ENCODE assay signal across 19 cellular contexts in the genomic region with DNA sequence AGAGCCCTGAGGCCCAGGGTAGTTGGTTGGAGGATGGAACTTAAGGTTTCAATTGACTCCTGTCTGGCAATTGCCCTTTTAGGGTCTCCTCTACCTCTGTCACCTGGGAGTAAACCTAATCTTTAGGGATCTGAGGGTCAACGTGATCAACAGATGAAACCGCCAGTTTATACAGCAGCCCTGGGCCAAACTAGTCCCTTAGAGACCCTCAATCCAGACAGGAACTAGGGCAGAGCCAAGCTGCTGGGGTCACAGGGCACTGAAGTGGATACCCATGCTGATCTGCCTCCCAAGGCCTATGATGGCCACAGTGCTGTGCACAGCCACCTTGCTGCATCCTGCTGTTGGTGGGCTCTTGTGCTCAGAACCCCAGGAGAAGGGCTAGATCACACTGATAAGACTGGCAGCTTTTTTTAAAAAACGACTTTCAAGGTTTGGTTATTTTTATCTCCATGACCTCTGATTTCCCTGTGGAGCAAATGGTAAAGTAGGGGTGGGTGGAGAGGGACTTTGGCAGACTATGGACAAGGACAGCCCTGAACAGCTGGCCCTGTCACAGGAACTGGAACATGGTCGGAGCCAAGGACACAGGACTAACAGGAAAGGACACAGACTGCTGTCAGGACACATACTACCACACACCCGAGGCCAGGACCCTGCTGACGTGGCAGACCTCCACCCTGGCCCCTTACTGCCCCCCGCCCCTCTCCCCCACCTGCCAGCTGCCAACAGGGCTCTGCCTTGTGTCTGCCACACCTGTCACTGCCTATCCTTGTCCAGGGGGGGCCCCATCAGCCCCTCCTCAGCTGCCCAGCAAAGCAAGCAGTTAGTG. TPM values are rescaled to one million over a fixed set of nuclear protein-coding genes. Genes with fewer than 3 reads are reported as not detected.
DNase-seq lines count a peak whose midpoint lies in the region; ATAC-seq and TF ChIP-seq lines count a peak whose summit lies in the region.
"Had no signal": no experiment of that assay in that cellular context is flagged by ENCODE, and none has a peak within 500 bp of the region (broad histone marks: within the 10 kb centered on the region; RNA-seq: fewer than 3 reads in every experiment).

No MANE protein-coding gene starts in this region.

- intact Hi-C loops in esophagus muscularis mucosa (cut with DNase I) = no loop called here

- no peaks in the 10 kb centered on the region for H3K36me3 ChIP-seq in esophagus muscularis mucosa
- H3K36me3 ChIP-seq in upper lobe of left lung = no peaks in the 10 kb centered on the region
- H3K36me3 ChIP-seq: colonic mucosa had no signal

- H3K9me3 Mint-ChIP-seq in activated naive CD4-positive, alpha-beta T cell treated with anti-CD3 and anti-CD28 coated beads, Interleukin-2, amount 50 U/mL, for 24 hours = no peaks in the 10 kb centered on the region
- no peaks in the 10 kb centered on the region for H3K9me3 Mint-ChIP-seq in effector memory CD8-positive, alpha-beta T cell
- H3K9me3 Mint-ChIP-seq: activated B cell treated with CpG ODN at 0.5 μM for 24 hours had no signal

- TF ChIP-seq POLR2A in esophagus muscularis mucosa (IDR thresholded peaks at IDR 0.05; ENCODE audit: low read depth) (no peak), upper lobe of left lung (IDR thresholded peaks at IDR 0.05) (no peak)

- H3K4me3 ChIP-seq in esophagus muscularis mucosa (no peak overlapping the region), upper lobe of left lung (no peak overlapping the region)
- H3K4me3 ChIP-seq: colonic mucosa, SK-N-MC had no signal

- no peak for TF ChIP-seq CTCF in esophagus muscularis mucosa (IDR thresholded peaks at IDR 0.05)
- TF ChIP-seq CTCF in upper lobe of left lung (IDR thresholded peaks at IDR 0.05) = no peak

- no peak for DNase-seq in activated naive CD4-positive, alpha-beta T cell treated with anti-CD3 and anti-CD28 coated beads, Interleukin-2, amount 50 U/mL, for 16 hours
- DNase-seq in esophagus muscularis mucosa (ENCODE audit: extremely low spot score) (no peak), myocyte (ENCODE audit: low read depth) (peak; percentile 96), upper lobe of left lung (no peak), C1 segment of cervical spinal cord (lab: John Stamatoyannopoulos, UW) (no peak)
- no peak for DNase-seq in effector memory CD8-positive, alpha-beta T cell
- DNase-seq: activated B cell treated with CpG ODN at 0.5 μM for 24 hours, amniotic stem cell, colonic mucosa, DMS53, GOT3, hippocampal formation, left colon, NCI-H1048, NCI-H2171 had no signal

- H3K4me3 Mint-ChIP-seq in activated naive CD4-positive, alpha-beta T cell treated with anti-CD3 and anti-CD28 coated beads, Interleukin-2, amount 50 U/mL, for 24 hours = no peak overlapping the region
- no peak overlapping the region for H3K4me3 Mint-ChIP-seq in effector memory CD8-positive, alpha-beta T cell
- H3K4me3 Mint-ChIP-seq: activated B cell treated with CpG ODN at 0.5 μM for 24 hours had no signal

- peaks cover 15 to 27% (median 22%) of the 10 kb centered on the region in 4 donors for H3K4me1 ChIP-seq in esophagus muscularis mucosa
- peaks cover 3 to 16% (median 11%) of the 10 kb centered on the region in 4 donors for H3K4me1 ChIP-seq in upper lobe of left lung
- H3K4me1 ChIP-seq: colonic mucosa had no signal

- TF ChIP-seq EP300 in esophagus muscularis mucosa (IDR thresholded peaks at IDR 0.05) (no peak), upper lobe of left lung (IDR thresholded peaks at IDR 0.05) (no peak)

- 56% methylated on average over 3 of the region's 7 CpGs for WGBS in esophagus muscularis mucosa
- 53 to 64% methylated on average over 4 to 5 of the region's 7 CpGs for WGBS in upper lobe of left lung, 2 donors

- H3K27ac ChIP-seq in esophagus muscularis mucosa (replicated peaks in 1 of 4) = peak overlapping the region in 3 of 4 donors; percentile 42 to 70 (median 42)
- peak overlapping the region; percentile 51 to 77 (median 72) for H3K27ac ChIP-seq in upper lobe of left lung
- H3K27ac ChIP-seq: colonic mucosa, SK-N-MC had no signal

- H3K36me3 Mint-ChIP-seq in activated naive CD4-positive, alpha-beta T cell treated with anti-CD3 and anti-CD28 coated beads, Interleukin-2, amount 50 U/mL, for 24 hours = no peaks in the 10 kb centered on the region
- H3K36me3 Mint-ChIP-seq in effector memory CD8-positive, alpha-beta T cell (ENCODE audit: insufficient read depth) = peaks cover 5% of the 10 kb centered on the region

- H3K4me1 Mint-ChIP-seq in activated naive CD4-positive, alpha-beta T cell treated with anti-CD3 and anti-CD28 coated beads, Interleukin-2, amount 50 U/mL, for 24 hours = peaks cover 34% of the 10 kb centered on the region
- H3K4me1 Mint-ChIP-seq in effector memory CD8-positive, alpha-beta T cell (ENCODE audit: low read depth in 2 of 2) = peaks cover 6 to 15% of the 10 kb centered on the region in 2 donors

- ATAC-seq in upper lobe of left lung (ENCODE audit: low FRiP score in 2 of 2) (peak in 1 of 2 donors; percentile 50), HG03457 (IDR thresholded peaks at IDR 0.05; ENCODE audit: unreplicated experiment) (no peak)
- no peak for ATAC-seq in effector memory CD8-positive, alpha-beta T cell (replicated peaks)
- ATAC-seq: esophagus mucosa, left colon had no signal

- H3K27ac Mint-ChIP-seq in activated naive CD4-positive, alpha-beta T cell treated with anti-CD3 and anti-CD28 coated beads, Interleukin-2, amount 50 U/mL, for 24 hours = peak overlapping the region; percentile 66
- H3K27ac Mint-ChIP-seq in effector memory CD8-positive, alpha-beta T cell = no peak overlapping the region
- H3K27ac Mint-ChIP-seq: activated B cell treated with CpG ODN at 0.5 μM for 24 hours had no signal

- H3K9me3 ChIP-seq in esophagus muscularis mucosa = no peaks in the 10 kb centered on the region
- no peaks in the 10 kb centered on the region for H3K9me3 ChIP-seq in upper lobe of left lung
- H3K9me3 ChIP-seq: colonic mucosa had no signal

- H3K27me3 ChIP-seq in esophagus muscularis mucosa (no peaks in the 10 kb centered on the region), upper lobe of left lung (no peaks in the 10 kb centered on the region)
- H3K27me3 ChIP-seq: colonic mucosa had no signal

- H3K27me3 Mint-ChIP-seq in activated naive CD4-positive, alpha-beta T cell treated with anti-CD3 and anti-CD28 coated beads, Interleukin-2, amount 50 U/mL, for 24 hours = no peaks in the 10 kb centered on the region
- H3K27me3 Mint-ChIP-seq in effector memory CD8-positive, alpha-beta T cell = no peaks in the 10 kb centered on the region
- H3K27me3 Mint-ChIP-seq: activated B cell treated with CpG ODN at 0.5 μM for 24 hours had no signal

RNA-seq across cellular contexts. Expression of gene FITM1, which starts 0.5 kb away (rescaled TPM):
- under 1 TPM in 3 of 4 donors, not detected in 1; 0.34 to 0.83 (median 0.52) TPM for total RNA-seq in esophagus muscularis mucosa
- 144 and 180 TPM in 2 replicates for total RNA-seq in myocyte
- 14.7 TPM for polyA plus RNA-seq in myocyte (2012)
- under 1 TPM in 4 of 6 donors, not detected in 2; 0.63 to 0.89 (median 0.82) TPM for total RNA-seq in upper lobe of left lung

RNA-seq across cellular contexts. Expression of gene PSME1, which starts 5.1 kb away (rescaled TPM):
- 100 to 1,000 TPM; 129 to 158 (median 143) TPM for total RNA-seq in esophagus muscularis mucosa
- total RNA-seq in myocyte = 423 and 428 TPM in 2 replicates
- polyA plus RNA-seq in myocyte (2012) = 192 TPM
- total RNA-seq in upper lobe of left lung = 100 to 1,000 TPM in 5 of 6 donors, 10 to 100 TPM in 1; 56.6 to 206 (median 142) TPM

RNA-seq across cellular contexts. Expression of gene EMC9, which starts 10.5 kb away (rescaled TPM):
- total RNA-seq in esophagus muscularis mucosa = 10 to 100 TPM in 3 of 4 donors, 1 to 10 TPM in 1; 8.8 to 14.4 (median 12.2) TPM
- total RNA-seq in myocyte = 18.8 and 25.4 TPM in 2 replicates
- 30.2 TPM for polyA plus RNA-seq in myocyte (2012)
- total RNA-seq in upper lobe of left lung = 10 to 100 TPM in 5 of 6 donors, 1 to 10 TPM in 1; 8.6 to 13.8 (median 12.0) TPM

RNA-seq across cellular contexts. Expression of gene PSME2, which starts 15.5 kb away (rescaled TPM):
- total RNA-seq in esophagus muscularis mucosa (10 to 100 TPM; 32.8 to 64.3 (median 42.6) TPM), myocyte (107 and 129 TPM in 2 replicates), upper lobe of left lung (100 to 1,000 TPM in 3 of 6 donors, 10 to 100 TPM in 3; 58.5 to 144 (median 84.4) TPM)
- polyA plus RNA-seq in myocyte (2012) = 130 TPM

RNA-seq across cellular contexts. Expression of gene NRL, which starts 16.2 kb away (rescaled TPM):
- total RNA-seq in esophagus muscularis mucosa (1 to 10 TPM; 1.8 to 3.3 (median 3.0) TPM), myocyte (4.3 and 4.5 TPM in 2 replicates), upper lobe of left lung (1 to 10 TPM; 2.6 to 9.8 (median 4.4) TPM)
- polyA plus RNA-seq in myocyte (2012) = 1.1 TPM

Comparison
In these comparisons a context has a peak if more than half of its experiments do, and no peak if none do; other contexts are left out.
1. RNA of gene FITM1, which starts 0.5 kb away (total RNA-seq): 144 to 180 TPM in myocyte; 0.63 to 0.89 TPM in upper lobe of left lung and 0.34 to 0.83 TPM in esophagus muscularis mucosa; every median in the first group is over 10 times any median in the second.